ENCODE assay signal across 22 cellular contexts in the genomic region with DNA sequence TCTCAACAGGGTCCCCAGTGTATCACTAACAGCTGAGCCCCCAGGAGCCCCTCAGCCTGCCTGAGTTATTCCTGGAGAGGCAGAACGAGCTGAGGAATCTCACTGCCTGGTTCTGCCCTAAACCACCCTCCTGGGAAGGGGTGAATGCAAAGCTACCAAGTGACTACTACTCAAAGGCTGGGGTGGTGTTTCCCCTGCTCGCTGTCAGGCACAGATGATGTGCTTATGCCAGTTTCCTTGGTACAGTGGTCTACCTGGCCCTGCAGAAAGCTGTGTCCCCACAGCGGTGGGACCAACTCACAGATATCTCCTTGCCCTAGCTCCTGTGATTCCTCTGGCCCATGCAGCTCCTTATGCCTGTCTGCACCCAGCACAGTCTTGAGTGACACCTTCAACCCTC. TPM values are rescaled to one million over a fixed set of nuclear protein-coding genes. Genes with fewer than 3 reads are reported as not detected.
A peak's percentile ranks its signal among the peaks of the same experiment; 100 is the strongest.
DNase-seq lines count a peak whose midpoint lies in the region; ATAC-seq and TF ChIP-seq lines count a peak whose summit lies in the region.
"Had no signal": no experiment of that assay in that cellular context is flagged by ENCODE, and none has a peak within 500 bp of the region (broad histone marks: within the 10 kb centered on the region; RNA-seq: fewer than 3 reads in every experiment).

No MANE protein-coding gene starts in this region.

- H3K9me3 ChIP-seq in T-helper 17 cell (ENCODE audit: control insufficient read depth, low read length, poor library complexity, severe bottlenecking): no peaks in the 10 kb centered on the region
- no peaks in the 10 kb centered on the region for H3K9me3 ChIP-seq in uterus
- H3K9me3 ChIP-seq: adrenal gland had no signal

- TF ChIP-seq CTCF in uterus (IDR thresholded peaks at IDR 0.05): no peak

- CTCF ChIA-PET in activated naive CD4-positive, alpha-beta T cell treated with anti-CD3 and anti-CD28 coated beads for 36 hours (lab: Charles Lee): no interaction called here

- intact Hi-C loops in activated naive CD4-positive, alpha-beta T cell treated with anti-CD3 and anti-CD28 coated beads for 36 hours (cut with micrococcal nuclease): no loop called here
- intact Hi-C loops in uterus (cut with DNase I; ENCODE audit: low total_unique reads): no loop called here

- H3K9me3 Mint-ChIP-seq in activated naive CD4-positive, alpha-beta T cell treated with anti-CD3 and anti-CD28 coated beads for 36 hours: peaks cover 12% of the 10 kb centered on the region
- H3K9me3 Mint-ChIP-seq in immature natural killer cell: peaks cover 0 to 2% (median 0%) of the 10 kb centered on the region in 6 donors

- peaks cover 23% of the 10 kb centered on the region for H3K36me3 Mint-ChIP-seq in activated naive CD4-positive, alpha-beta T cell treated with anti-CD3 and anti-CD28 coated beads for 36 hours (ENCODE audit: low read depth)
- peaks cover 10% of the 10 kb centered on the region for H3K36me3 Mint-ChIP-seq in T-helper 17 cell (ENCODE audit: low read depth)
- H3K36me3 Mint-ChIP-seq in immature natural killer cell: peaks cover 30 to 52% (median 32%) of the 10 kb centered on the region in 3 donors

- no peaks in the 10 kb centered on the region for H3K4me1 ChIP-seq in uterus
- H3K4me1 ChIP-seq: adrenal gland, Caco-2 had no signal

- H3K4me3 Mint-ChIP-seq in activated naive CD4-positive, alpha-beta T cell treated with anti-CD3 and anti-CD28 coated beads for 36 hours: no peak overlapping the region
- H3K4me3 Mint-ChIP-seq in T-helper 17 cell (no peak overlapping the region), immature natural killer cell (no peak overlapping the region)
- H3K4me3 Mint-ChIP-seq: activated T-helper 1 cell treated with anti-CD3 and anti-CD28 coated beads, Interleukin-12 subunit alpha, Interleukin-12 subunit beta, Interleukin-2, Interleukin-4 antibody, amounts not matched to agents 30 ng/mL and 10 ng/mL and 1 ng/mL, durations not matched to agents 14 hours and 24 hours and 36 hours; neural crest cell had no signal

- H3K27ac ChIP-seq in uterus: no peak overlapping the region
- H3K27ac ChIP-seq: cardiac muscle cell had no signal

- no peaks in the 10 kb centered on the region for H3K27me3 ChIP-seq in uterus
- H3K27me3 ChIP-seq: adrenal gland, cardiac muscle cell had no signal

- DNase-seq in activated naive CD4-positive, alpha-beta T cell treated with anti-CD3 and anti-CD28 coated beads for 36 hours: peak; percentile 4
- DNase-seq in activated naive CD4-positive, alpha-beta T cell treated with anti-CD3 and anti-CD28 coated beads, Interleukin-2, amount 50 U/mL, for 16 hours: no peak
- DNase-seq in T-helper 17 cell (no peak), immature natural killer cell (no peak), ureter (ENCODE audit: low spot score) (peak; percentile 8), RKO (ENCODE audit: low spot score) (no peak), uterus (no peak), foreskin melanocyte (no peak)
- DNase-seq: activated CD4-positive, alpha-beta T cell treated with anti-CD3 and anti-CD28 coated beads for 4 hours; Caco-2; effector CD8-positive, alpha-beta T cell; GDM1; heart right ventricle; NCI-H2029 treated with DMSO at 0.1 percent for 48 hours; NCI-H524; SIG-M5; T-helper 9 cell had no signal

- H3K36me3 ChIP-seq in uterus: no peaks in the 10 kb centered on the region
- H3K36me3 ChIP-seq: adrenal gland, cardiac muscle cell, heart right ventricle had no signal

- no peak for ATAC-seq in T-helper 17 cell
- ATAC-seq: heart right ventricle had no signal

- no peak overlapping the region for H3K4me3 ChIP-seq in uterus
- H3K4me3 ChIP-seq: adrenal gland, cardiac muscle cell, heart right ventricle had no signal

- H3K27ac Mint-ChIP-seq in activated naive CD4-positive, alpha-beta T cell treated with anti-CD3 and anti-CD28 coated beads for 36 hours: peak overlapping the region; percentile 57
- H3K27ac Mint-ChIP-seq in T-helper 17 cell (peak overlapping the region; percentile 78), immature natural killer cell (peak overlapping the region in 4 of 6 donors; percentile 57 to 93 (median 78))
- H3K27ac Mint-ChIP-seq: activated T-helper 1 cell treated with anti-CD3 and anti-CD28 coated beads, Interleukin-12 subunit alpha, Interleukin-12 subunit beta, Interleukin-2, Interleukin-4 antibody, amounts not matched to agents 30 ng/mL and 10 ng/mL and 1 ng/mL, durations not matched to agents 14 hours and 24 hours and 36 hours had no signal

- TF ChIP-seq POLR2A in uterus (IDR thresholded peaks at IDR 0.05): no peak

- peaks cover 26% of the 10 kb centered on the region for H3K4me1 Mint-ChIP-seq in activated naive CD4-positive, alpha-beta T cell treated with anti-CD3 and anti-CD28 coated beads for 36 hours (ENCODE audit: low read depth)
- H3K4me1 Mint-ChIP-seq in T-helper 17 cell: peaks cover 9% of the 10 kb centered on the region
- H3K4me1 Mint-ChIP-seq in immature natural killer cell: peaks cover 45 to 57% of the 10 kb centered on the region in 2 donors

- no peaks in the 10 kb centered on the region for H3K27me3 Mint-ChIP-seq in activated naive CD4-positive, alpha-beta T cell treated with anti-CD3 and anti-CD28 coated beads for 36 hours (ENCODE audit: low read depth)
- H3K27me3 Mint-ChIP-seq in T-helper 17 cell (no peaks in the 10 kb centered on the region), immature natural killer cell (ENCODE audit: low read depth in 3 of 3) (peaks cover 18 to 21% (median 19%) of the 10 kb centered on the region in 3 donors)

RNA-seq across cellular contexts. Expression of a gene that starts 35.4 kb away (rescaled TPM):
- total RNA-seq in activated naive CD4-positive, alpha-beta T cell treated with anti-CD3 and anti-CD28 coated beads for 36 hours: 10 to 100 TPM; 45.1 to 47.2 TPM
- 10 to 100 TPM; 33.8 to 34.6 TPM for total RNA-seq in T-helper 17 cell
- polyA plus RNA-seq in immature natural killer cell: 10 to 100 TPM; 58.1 to 68.6 (median 67.1) TPM
- 32.5 TPM for total RNA-seq in ureter
- 10 to 100 TPM in 2 of 4 donors, 1 to 10 TPM in 2; 6.4 to 43.5 (median 11.1) TPM for total RNA-seq in uterus

RNA-seq across cellular contexts. Expression of a gene that starts 48.8 kb away (rescaled TPM):
- 10 to 100 TPM in 1 of 2 experiments, 1 to 10 TPM in 1; 9.8 to 10.6 TPM for total RNA-seq in activated naive CD4-positive, alpha-beta T cell treated with anti-CD3 and anti-CD28 coated beads for 36 hours
- total RNA-seq in T-helper 17 cell (100 to 1,000 TPM; 131 to 141 TPM), ureter (3.4 TPM), uterus (1 to 10 TPM in 1 of 4 donors, under 1 TPM in 2, not detected in 1; 0.59 to 3.6 (median 0.90) TPM)
- polyA plus RNA-seq in immature natural killer cell: 100 to 1,000 TPM in 2 of 3 donors, 10 to 100 TPM in 1; 96.8 to 232 (median 119) TPM
- total RNA-seq: Caco-2, cardiac muscle cell, neural crest cell had no signal
- polyA plus RNA-seq: cardiac muscle cell, keratinocyte had no signal

Comparison
In these comparisons a context has a peak if more than half of its experiments do, and no peak if none do; other contexts are left out.
1. DNase-seq: peak in activated naive CD4-positive, alpha-beta T cell treated with anti-CD3 and anti-CD28 coated beads for 36 hours (single experiment) and ureter (single experiment); none in activated naive CD4-positive, alpha-beta T cell treated with anti-CD3 and anti-CD28 coated beads, Interleukin-2, amount 50 U/mL, for 16 hours (single experiment), T-helper 17 cell (0 of 3), immature natural killer cell (0 of 3), RKO (single experiment), uterus (0 of 2) and foreskin melanocyte (single experiment).
2. RNA of a gene that starts 48.8 kb away (total RNA-seq): 131 to 141 TPM in T-helper 17 cell; 9.8 to 10.6 TPM in activated naive CD4-positive, alpha-beta T cell treated with anti-CD3 and anti-CD28 coated beads for 36 hours, 3.4 TPM in ureter (single experiment) and 0.59 to 3.6 TPM in uterus; every median in the first group is over 10 times any median in the second.
3. Peak in every context shown above with its lines, with median percentiles within 50 percentile points of each other: H3K27ac Mint-ChIP-seq.